ENCODE assay signal across 1 cellular context in the genomic region with DNA sequence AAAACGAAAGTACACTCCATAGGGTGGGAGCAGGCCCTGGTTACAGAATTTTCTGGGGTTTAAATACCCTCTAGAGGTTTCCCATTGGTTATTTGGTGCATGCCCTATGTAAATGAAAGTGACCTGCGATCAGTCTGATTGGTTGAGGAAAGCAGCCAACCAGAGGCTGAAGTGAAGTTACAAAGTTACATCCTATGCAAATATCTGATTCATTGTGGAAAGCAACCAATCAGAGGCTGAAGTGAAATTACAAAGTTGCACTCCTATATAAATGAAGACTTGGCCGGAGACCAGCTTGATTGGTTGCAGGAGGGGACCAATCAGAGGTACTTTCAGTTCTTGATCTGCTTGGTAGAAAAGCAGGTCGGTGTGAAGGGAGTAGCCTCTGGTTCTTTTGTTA.
A peak's percentile ranks its signal among the peaks of the same experiment; 100 is the strongest.
TF ChIP-seq lines count a peak whose summit lies in the region.

No MANE protein-coding gene starts in this region.

TF ChIP-seq in H1, 55 proteins besides CTCF, POLR2A, EP300 and RAD21:
- no peak for TF ChIP-seq CHD1 (IDR thresholded peaks at IDR 0.05; ENCODE audit: low read depth, low read length)
- TF ChIP-seq BCL11A (IDR thresholded peaks at IDR 0.05; ENCODE audit: low read depth in 2 of 2, low read length in 2 of 2) = no peak
- TF ChIP-seq SP1 (IDR thresholded peaks at IDR 0.05; ENCODE audit: low read depth, low read length) = 0 out of 2 replicates have a peak, but pooled peaks have one; percentile 8
